ENCODE assay signal across 29 cellular contexts in the genomic region with DNA sequence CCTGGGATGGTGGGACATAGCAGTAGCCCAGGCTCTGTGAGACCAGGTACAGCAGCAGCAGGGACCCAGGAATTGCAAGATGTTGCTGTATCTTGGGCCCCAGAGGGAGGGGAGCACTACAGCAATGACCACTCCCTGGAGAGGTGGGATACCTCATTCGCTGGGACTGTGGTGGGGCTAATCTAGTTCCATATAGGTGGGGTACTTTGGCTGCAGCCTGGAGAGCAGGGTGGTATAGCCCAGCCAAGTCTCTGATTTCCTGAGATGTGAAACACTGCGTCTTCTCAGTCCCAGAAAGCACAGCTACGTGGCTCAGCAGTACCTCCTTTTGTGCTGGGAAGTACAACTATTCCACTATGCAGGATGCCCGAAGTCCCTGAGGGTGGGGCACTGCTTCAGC.
"Had no signal": no experiment of that assay in that cellular context is flagged by ENCODE, and none has a peak within 500 bp of the region (broad histone marks: within the 10 kb centered on the region; RNA-seq: fewer than 3 reads in every experiment).

No MANE protein-coding gene starts in this region.

- FAIRE-seq: small intestine, urothelium cell line had no signal

- ATAC-seq: naive thymus-derived CD4-positive, alpha-beta T cell; natural killer cell; psoas muscle; right cardiac atrium; stimulated activated memory B cell treated with anti-CD40 and anti-IgM and Interleukin-4, amounts not matched to agents 10 μg/mL and 1 μg/mL and 100 μg/mL, for 72 hours had no signal

- H3K4me3 Mint-ChIP-seq: naive thymus-derived CD4-positive, alpha-beta T cell; natural killer cell; nephron; neural progenitor cell; stimulated activated memory B cell treated with anti-CD40 and anti-IgM and Interleukin-4, amounts not matched to agents 10 μg/mL and 1 μg/mL and 100 μg/mL, for 72 hours; stimulated activated naive CD8-positive, alpha-beta T cell treated with anti-CD3 and anti-CD28 coated beads, Interleukin-15, Interleukin-2, amounts not matched to agents 100 ng/mL and 50 ng/mL, for 24 hours had no signal

- H3K27me3 Mint-ChIP-seq: progenitor cell of endocrine pancreas; stimulated activated memory B cell treated with anti-CD40 and anti-IgM and Interleukin-4, amounts not matched to agents 10 μg/mL and 1 μg/mL and 100 μg/mL, for 72 hours had no signal

- H3K4me1 Mint-ChIP-seq: naive thymus-derived CD4-positive, alpha-beta T cell; natural killer cell; nephron; neural progenitor cell; stimulated activated memory B cell treated with anti-CD40 and anti-IgM and Interleukin-4, amounts not matched to agents 10 μg/mL and 1 μg/mL and 100 μg/mL, for 72 hours had no signal

- H2AFZ ChIP-seq: neural progenitor cell, parathyroid adenoma had no signal

- DNase-seq: naive thymus-derived CD4-positive, alpha-beta T cell; natural killer cell; occipital lobe; ovary; posterior cingulate gyrus; psoas muscle; right cardiac atrium; right lobe of liver; sigmoid colon; small intestine; stimulated activated CD4-positive, alpha-beta T cell treated with anti-CD3 and anti-CD28 coated beads, Interleukin-15, amount 100 ng/mL, for 24 hours; stimulated activated CD4-positive, alpha-beta T cell treated with anti-CD3 and anti-CD28 coated beads, Interleukin-2, amount 100 ng/mL, for 24 hours; stimulated activated CD4-positive, alpha-beta T cell treated with anti-CD3 and anti-CD28 coated beads, Interleukin-2, amount 100 ng/mL, for 48 hours; stimulated activated CD4-positive, alpha-beta T cell treated with anti-CD3 and anti-CD28 coated beads, Interleukin-4, amount 100 ng/mL, for 24 hours; stimulated activated naive CD4-positive, alpha-beta T cell; stomach; thyroid gland; trophoblast cell; upper lobe of left lung had no signal

- H3K36me3 ChIP-seq: neural progenitor cell, ovary, right lobe of liver, sigmoid colon, stomach, thoracic aorta, thyroid gland, tibial nerve, upper lobe of left lung, vagina had no signal

- H3K79me2 ChIP-seq: parathyroid adenoma had no signal

- H3K27ac ChIP-seq: neural progenitor cell, ovary, parathyroid adenoma, psoas muscle, right lobe of liver, sigmoid colon, stomach, thoracic aorta, thyroid gland, tibial nerve, upper lobe of left lung, vagina had no signal

- H3K4me2 ChIP-seq: neural progenitor cell had no signal

- H3K4me3 ChIP-seq: neural progenitor cell, ovary, psoas muscle, right lobe of liver, sigmoid colon, stomach, thoracic aorta, thyroid gland, tibial nerve, upper lobe of left lung, vagina had no signal

- H3K9me3 ChIP-seq: right lobe of liver, thyroid gland, vagina had no signal

- H3K4me1 ChIP-seq: neural progenitor cell, parathyroid adenoma, psoas muscle, right lobe of liver, sigmoid colon, stomach, thyroid gland, tibial nerve, upper lobe of left lung, vagina had no signal

- H3K27me3 ChIP-seq: neural progenitor cell, ovary, right lobe of liver, sigmoid colon, stomach, thyroid gland, tibial nerve, upper lobe of left lung, vagina had no signal

- H3K36me3 Mint-ChIP-seq: neural progenitor cell had no signal

- H3K9ac ChIP-seq: neural progenitor cell, parathyroid adenoma had no signal

- H3K27ac Mint-ChIP-seq: naive thymus-derived CD4-positive, alpha-beta T cell; natural killer cell; nephron; neural progenitor cell; progenitor cell of endocrine pancreas; stimulated activated memory B cell treated with anti-CD40 and anti-IgM and Interleukin-4, amounts not matched to agents 10 μg/mL and 1 μg/mL and 100 μg/mL, for 72 hours; stimulated activated naive CD8-positive, alpha-beta T cell treated with anti-CD3 and anti-CD28 coated beads, Interleukin-15, Interleukin-2, amounts not matched to agents 100 ng/mL and 50 ng/mL, for 24 hours had no signal
